8 cellular contexts compared by ENCODE assay signal in genomic region chr17:49687878-49688491, GRCh38. TPM values are rescaled to one million over a fixed set of nuclear protein-coding genes. Genes with fewer than 3 reads are reported as not detected.
A peak's percentile ranks its signal among the peaks of the same experiment; 100 is the strongest.
DNase-seq lines count a peak whose midpoint lies in the region; ATAC-seq lines count a peak whose summit lies in the region.

No MANE protein-coding gene starts in this region.

- no peaks in the 10 kb centered on the region for H3K27me3 Mint-ChIP-seq in naive thymus-derived CD8-positive, alpha-beta T cell

- peak; percentile 95 for ATAC-seq in naive thymus-derived CD8-positive, alpha-beta T cell
- ATAC-seq in HG02571 (IDR thresholded peaks at IDR 0.05; ENCODE audit: unreplicated experiment), result no peak

- POLR2A ChIA-PET in naive thymus-derived CD8-positive, alpha-beta T cell (lab: Charles Lee), result interaction anchor here (0.7 to 6.0 kb wide), 10 partner anchors 8 to 1128 kb away, joined by 3 to 60 read pairs (median 5); partner anchors contain the start of genes FAM117A, SLC35B1 and SPOP

- no peaks in the 10 kb centered on the region for H3K9me3 Mint-ChIP-seq in naive thymus-derived CD8-positive, alpha-beta T cell

- no peaks in the 10 kb centered on the region for H3K36me3 Mint-ChIP-seq in naive thymus-derived CD8-positive, alpha-beta T cell

- H3K4me1 Mint-ChIP-seq in naive thymus-derived CD8-positive, alpha-beta T cell, result peaks cover 39 to 65% (median 52%) of the 10 kb centered on the region in 4 donors

- DNase-seq in CD1c-positive myeloid dendritic cell (ENCODE audit: extremely low spot score), result peak; percentile 35
- DNase-seq in NCI-H460 (ENCODE audit: extremely low read depth, low read depth), result peak; percentile 18
- no peak for DNase-seq in caudate nucleus (lab: John Stamatoyannopoulos, UW)
- DNase-seq in naive thymus-derived CD8-positive, alpha-beta T cell, result peak in 4 of 10 donors; percentile 23 to 58 (median 56)
- no peak for DNase-seq in NCI-H1694 (lab: John Stamatoyannopoulos, UW)
- DNase-seq in activated effector memory CD4-positive, alpha-beta T cell treated with Interleukin-2 at 50 U/mL for 16 hours, result no peak
- no peak for DNase-seq in COLO668 (lab: John Stamatoyannopoulos, UW; ENCODE audit: unreplicated experiment)

- H3K27ac Mint-ChIP-seq in naive thymus-derived CD8-positive, alpha-beta T cell, result peak overlapping the region; percentile 95 to 100 (median 98)

- H3K27ac ChIP-seq in caudate nucleus (ENCODE audit: low read depth, low read length), result peak overlapping the region; percentile 3

- H3K4me3 Mint-ChIP-seq in naive thymus-derived CD8-positive, alpha-beta T cell, result peak overlapping the region; percentile 87 to 95 (median 93)

RNA-seq across cellular contexts. Expression of gene SPOP, which starts 10.1 kb away (rescaled TPM):
- total RNA-seq in NCI-H460 (2014; rRNA removed; shearing (Covaris generic)), result 46.5 and 51.0 TPM in 2 replicates
- polyA plus RNA-seq in NCI-H460 (2014; cell fraction: nucleus; rRNA removed), result 13.8 and 16.9 TPM in 2 replicates
- total RNA-seq in naive thymus-derived CD8-positive, alpha-beta T cell, result 10 to 100 TPM; 91.0 to 92.0 TPM
- 100 to 1,000 TPM in 2 of 3 donors, 10 to 100 TPM in 1; 75.9 to 126 (median 103) TPM for polyA plus RNA-seq in naive thymus-derived CD8-positive, alpha-beta T cell

RNA-seq across cellular contexts. Expression of gene SLC35B1, which starts 19.8 kb away (rescaled TPM):
- total RNA-seq in NCI-H460 (2014; rRNA removed; shearing (Covaris generic)), result 107 and 117 TPM in 2 replicates
- polyA plus RNA-seq in NCI-H460 (2014; cell fraction: nucleus; rRNA removed), result 83.5 and 128 TPM in 2 replicates
- 10 to 100 TPM; 38.8 to 39.7 TPM for total RNA-seq in naive thymus-derived CD8-positive, alpha-beta T cell
- 10 to 100 TPM; 20.3 to 27.4 (median 21.8) TPM for polyA plus RNA-seq in naive thymus-derived CD8-positive, alpha-beta T cell

Comparison
In these comparisons a context has a peak if more than half of its experiments do, and no peak if none do; other contexts are left out.
1. DNase-seq: peak in CD1c-positive myeloid dendritic cell (single experiment) and NCI-H460 (single experiment); none in caudate nucleus (0 of 61), NCI-H1694 (single experiment), activated effector memory CD4-positive, alpha-beta T cell treated with Interleukin-2 at 50 U/mL for 16 hours (single experiment) and COLO668 (single experiment).